Comparison of ENCODE assay signal across 9 cellular contexts in the genomic region with DNA sequence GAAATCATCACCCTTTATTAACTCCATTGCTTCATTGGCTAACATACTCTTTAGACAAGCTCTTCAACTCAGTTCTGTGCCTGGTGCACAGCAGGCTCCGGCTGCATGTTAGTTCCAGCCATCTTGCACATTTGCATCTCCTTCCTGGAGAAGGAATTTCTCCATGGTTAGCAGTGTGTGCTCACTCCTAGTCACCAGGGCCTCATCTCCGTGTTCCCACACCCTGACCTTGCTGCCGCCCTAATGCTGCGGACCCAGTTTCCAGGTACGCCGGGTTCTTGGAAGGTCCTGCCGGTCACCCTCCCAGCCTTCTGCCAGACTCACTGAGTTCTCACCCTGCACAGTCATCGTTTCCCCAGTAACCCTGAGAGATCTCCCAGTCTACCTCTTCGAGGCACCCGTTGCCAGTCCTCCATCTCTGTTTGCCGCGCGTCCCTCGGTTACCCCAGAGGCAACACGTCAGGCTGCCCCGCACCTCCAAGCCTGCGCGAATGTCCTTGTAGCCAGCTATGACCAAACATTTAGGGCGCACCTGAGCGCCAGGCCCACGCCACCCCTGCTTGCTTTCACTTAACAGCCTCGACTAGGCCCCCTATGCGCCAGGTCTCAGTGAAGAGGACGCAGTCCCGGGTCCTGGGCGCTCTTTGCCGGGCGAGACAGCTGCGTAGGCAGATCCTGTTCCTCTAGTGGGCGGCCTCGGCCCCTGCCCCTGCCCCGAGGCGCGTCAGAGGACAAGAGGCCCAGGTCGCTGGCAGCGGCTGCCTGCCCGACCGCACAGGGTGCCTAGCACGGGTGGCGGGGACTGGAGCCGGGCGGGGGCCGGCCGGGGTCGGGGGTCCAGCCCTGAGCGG. TPM values are rescaled to one million over a fixed set of nuclear protein-coding genes. Genes with fewer than 3 reads are reported as not detected.
DNase-seq lines count a peak whose midpoint lies in the region; ATAC-seq, FAIRE-seq and TF ChIP-seq lines count a peak whose summit lies in the region.
"Had no signal": no experiment of that assay in that cellular context is flagged by ENCODE, and none has a peak within 500 bp of the region (broad histone marks: within the 10 kb centered on the region; RNA-seq: fewer than 3 reads in every experiment).

No MANE protein-coding gene starts in this region.

- FAIRE-seq in endothelial cell of umbilical vein (lab: Jason Lieb, UNC) = no peak
- FAIRE-seq: TTC549 had no signal

- no peaks in the 10 kb centered on the region for H3K36me3 ChIP-seq in endothelial cell of umbilical vein (ENCODE audit: control insufficient read depth in 2 of 2, extremely low read depth in 1 of 2, insufficient read depth in 2 of 2, low read length in 2 of 2)

- H4K20me1 ChIP-seq in endothelial cell of umbilical vein (replicated peaks; ENCODE audit: control insufficient read depth, extremely low read depth, insufficient read depth, low read length) = peaks cover 4% of the 10 kb centered on the region

- CTCF ChIA-PET in endothelial cell of umbilical vein (lab: Charles Lee) = interaction anchor here (0.6 to 1.7 kb wide), 8 partner anchors 12 to 180 kb away, joined by 3 to 6 read pairs (median 4); a partner anchor contains a TSS

- H3K4me1 ChIP-seq in endothelial cell of umbilical vein (ENCODE audit: control insufficient read depth, extremely low read depth, insufficient read depth, low read length) (peaks cover 28% of the 10 kb centered on the region), mononuclear cell (ENCODE audit: insufficient read depth, low read length) (peaks cover 63% of the 10 kb centered on the region)

- TF ChIP-seq CTCF in endothelial cell of umbilical vein (IDR thresholded peaks at IDR 0.05; ENCODE audit: extremely low read depth in 1 of 2, insufficient read depth in 1 of 2, low read depth in 1 of 2, low read length in 2 of 2) = peak in 1 of 2 donors; percentile 14

- DNase-seq in AML-193 (lab: John Stamatoyannopoulos, UW) = peak; percentile 37 to 53
- peak; percentile 59 for DNase-seq in NOMO-1 treated with dmso at 0.1 percent for 144 hours (lab: John Stamatoyannopoulos, UW; ENCODE audit: unreplicated experiment)
- peak; percentile 65 for DNase-seq in activated CD8-positive, alpha-beta memory T cell treated with anti-CD3 and anti-CD28 coated beads, Interleukin-2, amount 50 U/mL, for 4 hours
- DNase-seq in endothelial cell of umbilical vein (ENCODE audit: low read depth, low spot score) = peak; percentile 79
- DNase-seq in stimulated activated CD8-positive, alpha-beta memory T cell treated with anti-CD3 and anti-CD28 coated beads, Interleukin-4, amount 100 ng/mL, for 1 hour (ENCODE audit: low read depth in 2 of 2, low spot score in 1 of 2) = peak; percentile 36 to 52

- H2AFZ ChIP-seq in endothelial cell of umbilical vein (ENCODE audit: low read depth, low read length) = peak overlapping the region; percentile 36

- peak; percentile 51 for ATAC-seq in GM18907 (IDR thresholded peaks at IDR 0.05; ENCODE audit: unreplicated experiment)
- peak; percentile 46 for ATAC-seq in HG03159 (IDR thresholded peaks at IDR 0.05; ENCODE audit: unreplicated experiment)

- intact Hi-C loops in endothelial cell of umbilical vein (cut with micrococcal nuclease) = loop anchor here (1.0 to 2.0 kb wide), 5 partner anchors 17 to 93 kb away; a partner anchor contains a TSS

- peak overlapping the region; percentile 59 for H3K4me2 ChIP-seq in endothelial cell of umbilical vein (ENCODE audit: insufficient read depth, low read length)

- POLR2A ChIA-PET in endothelial cell of umbilical vein (lab: Charles Lee) = interaction anchor here (1.0 kb wide), 1 partner anchor 31 kb away, joined by 4 read pairs; a partner anchor contains a TSS

- no TSS peak for BruUV-seq in endothelial cell of umbilical vein (replicated peaks; lab: Mats Ljungman, UMichigan)

- peak overlapping the region; percentile 70 for H3K9ac ChIP-seq in endothelial cell of umbilical vein (replicated peaks; ENCODE audit: extremely low read depth, insufficient read depth, low read length)

- H3K4me3 ChIP-seq in endothelial cell of umbilical vein (replicated peaks in 1 of 3; ENCODE audit: insufficient read depth in 1 of 3, low read depth in 1 of 3, low read length in 3 of 3) = peak overlapping the region; percentile 3 to 62 (median 29)
- H3K4me3 ChIP-seq in mononuclear cell (ENCODE audit: low read length) = peak overlapping the region; percentile 54

- H3K9me3 ChIP-seq in endothelial cell of umbilical vein (replicated peaks; ENCODE audit: control insufficient read depth, insufficient read depth, low read length) = no peaks in the 10 kb centered on the region
- no peaks in the 10 kb centered on the region for H3K9me3 ChIP-seq in mononuclear cell (ENCODE audit: low read depth, low read length)

- no peak for TF ChIP-seq POLR2A in endothelial cell of umbilical vein (IDR thresholded peaks at IDR 0.05; ENCODE audit: low read depth, low read length)

- no peaks in the 10 kb centered on the region for H3K9me1 ChIP-seq in endothelial cell of umbilical vein (replicated peaks; ENCODE audit: control insufficient read depth, extremely low read depth, insufficient read depth, low read length)

- H3K27ac ChIP-seq in endothelial cell of umbilical vein (ENCODE audit: insufficient read depth, low read depth, low read length) = peak overlapping the region; percentile 64

- peaks cover 38% of the 10 kb centered on the region for H3K79me2 ChIP-seq in endothelial cell of umbilical vein (ENCODE audit: control insufficient read depth, insufficient read depth, low read length)

- H3K27me3 ChIP-seq in endothelial cell of umbilical vein (ENCODE audit: control insufficient read depth in 2 of 2, insufficient read depth in 2 of 2, low read length in 2 of 2) = no peaks in the 10 kb centered on the region
- H3K27me3 ChIP-seq in mononuclear cell (ENCODE audit: insufficient read depth, low read length) = no peaks in the 10 kb centered on the region

- dilution Hi-C loops in endothelial cell of umbilical vein (cut with MboI; ENCODE audit: extremely low pct_ligation_motif_present, low sequenced_read_pairs) = no loop called here

TF ChIP-seq in endothelial cell of umbilical vein, 7 proteins besides CTCF, POLR2A, EP300 and RAD21:
- TF ChIP-seq MYC (IDR thresholded peaks at IDR 0.05; ENCODE audit: low read depth, low read length) = no peak
- no peak for TF ChIP-seq FOS (IDR thresholded peaks at IDR 0.05; ENCODE audit: borderline replicate concordance, insufficient read depth, low read length)
- no peak for TF ChIP-seq JUN (IDR thresholded peaks at IDR 0.05; ENCODE audit: borderline replicate concordance, insufficient read depth, insufficient read length, low read depth)
- TF ChIP-seq EZH2 (IDR thresholded peaks at IDR 0.05; ENCODE audit: borderline replicate concordance, low read depth, low read length, severe bottlenecking) = no peak
- no peak for TF ChIP-seq POLR2AphosphoS5 (IDR thresholded peaks at IDR 0.05; ENCODE audit: insufficient read depth, low read depth, low read length)
- no peak for TF ChIP-seq GATA2 (IDR thresholded peaks at IDR 0.05; ENCODE audit: insufficient read depth, insufficient read length, low read depth, low read length)
- TF ChIP-seq, protein P1, sequence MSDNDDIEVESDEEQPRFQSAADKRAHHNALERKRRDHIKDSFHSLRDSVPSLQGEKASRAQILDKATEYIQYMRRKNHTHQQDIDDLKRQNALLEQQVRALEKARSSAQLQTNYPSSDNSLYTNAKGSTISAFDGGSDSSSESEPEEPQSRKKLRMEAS (IDR thresholded peaks at IDR 0.05; ENCODE audit: insufficient read depth, insufficient read length) = no peak

RNA-seq across cellular contexts. Expression of a gene that starts 0.7 kb away (rescaled TPM):
- total RNA-seq in endothelial cell of umbilical vein (21.1 and 22.3 TPM in 2 replicates), mononuclear cell (20.1 TPM)
- 12.3 and 13.2 TPM in 2 replicates for polyA plus RNA-seq in endothelial cell of umbilical vein
- polyA plus RNA-seq in endothelial cell of umbilical vein (2011; cell fraction: cytosol; rRNA removed) = 13.5 and 14.2 TPM in 2 replicates
- polyA plus RNA-seq in endothelial cell of umbilical vein (2011; cell fraction: nucleus; rRNA removed) = 28.0 and 32.2 TPM in 2 replicates
- polyA plus RNA-seq in endothelial cell of umbilical vein (2012) = 10.1 and 11.3 TPM in 2 replicates
- 17.5 and 18.0 TPM in 2 replicates for polyA minus RNA-seq in endothelial cell of umbilical vein
- polyA minus RNA-seq in endothelial cell of umbilical vein (2011; cell fraction: cytosol; rRNA and poly(A)+ RNA removed) = 12.2 TPM
- polyA minus RNA-seq in endothelial cell of umbilical vein (2011; cell fraction: nucleus; rRNA and poly(A)+ RNA removed) = 16.2 and 17.6 TPM in 2 replicates

RNA-seq across cellular contexts. Expression of a gene that starts 31.7 kb away (rescaled TPM):
- 192 and 204 TPM in 2 replicates for total RNA-seq in endothelial cell of umbilical vein
- polyA plus RNA-seq in endothelial cell of umbilical vein = 165 and 189 TPM in 2 replicates
- 127 and 147 TPM in 2 replicates for polyA plus RNA-seq in endothelial cell of umbilical vein (2011; cell fraction: cytosol; rRNA removed)
- polyA plus RNA-seq in endothelial cell of umbilical vein (2011; cell fraction: nucleus; rRNA removed) = 32.0 and 60.2 TPM in 2 replicates
- 226 and 235 TPM in 2 replicates for polyA plus RNA-seq in endothelial cell of umbilical vein (2012)
- polyA minus RNA-seq in endothelial cell of umbilical vein = 127 and 165 TPM in 2 replicates
- 75.3 TPM for polyA minus RNA-seq in endothelial cell of umbilical vein (2011; cell fraction: cytosol; rRNA and poly(A)+ RNA removed)
- polyA minus RNA-seq in endothelial cell of umbilical vein (2011; cell fraction: nucleus; rRNA and poly(A)+ RNA removed) = 16.4 and 22.4 TPM in 2 replicates
- total RNA-seq in mononuclear cell = 117 TPM

Comparison
In these comparisons a context has a peak if more than half of its experiments do, and no peak if none do; other contexts are left out.
1. Peak in every context shown above with its lines: DNase-seq, ATAC-seq, H3K4me3 ChIP-seq and H3K27ac ChIP-seq.